ENCODE assay signal across 1 cellular context in the genomic region with DNA sequence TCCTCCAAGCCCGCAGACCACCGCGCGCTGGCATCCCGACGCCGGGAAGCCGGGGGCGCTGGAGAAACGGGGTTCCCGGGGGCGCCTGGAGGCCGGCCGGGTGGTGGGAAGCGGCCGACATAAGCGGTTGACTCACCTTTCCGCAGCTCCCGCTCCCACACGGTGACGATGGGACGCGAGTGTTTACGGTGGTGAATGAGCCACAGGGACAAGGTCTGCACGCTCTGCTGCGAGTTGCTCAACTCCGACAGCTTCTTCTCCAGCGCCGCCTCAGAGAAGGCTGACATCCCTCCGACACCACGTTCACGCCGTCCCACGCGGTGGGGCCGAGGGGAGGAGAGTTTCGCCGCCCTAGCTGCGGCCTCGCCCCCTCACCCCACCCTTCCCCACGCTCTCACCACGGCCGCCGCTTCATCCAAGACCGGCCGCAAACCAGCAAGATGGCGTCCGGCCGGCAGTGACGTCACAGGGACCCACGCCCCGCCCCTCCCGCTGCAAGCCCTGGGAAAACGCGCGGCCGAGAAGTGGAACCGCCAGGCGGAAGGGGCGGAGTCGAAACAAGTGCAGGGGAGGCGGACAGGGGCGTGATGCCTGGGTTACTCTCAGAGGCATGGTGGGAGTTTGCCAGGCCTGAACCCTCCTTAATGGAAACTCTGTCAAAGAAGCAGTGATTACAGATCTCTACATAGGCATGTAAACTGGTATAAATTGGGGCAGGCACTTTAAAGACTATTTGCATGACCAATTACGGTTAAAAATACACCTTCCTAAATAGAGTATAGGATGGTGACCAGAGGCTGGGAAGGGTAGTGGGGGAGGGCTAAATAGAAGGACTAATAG.
A peak's percentile ranks its signal among the peaks of the same experiment; 100 is the strongest.
TF ChIP-seq lines count a peak whose summit lies in the region.

A gene with protein sequence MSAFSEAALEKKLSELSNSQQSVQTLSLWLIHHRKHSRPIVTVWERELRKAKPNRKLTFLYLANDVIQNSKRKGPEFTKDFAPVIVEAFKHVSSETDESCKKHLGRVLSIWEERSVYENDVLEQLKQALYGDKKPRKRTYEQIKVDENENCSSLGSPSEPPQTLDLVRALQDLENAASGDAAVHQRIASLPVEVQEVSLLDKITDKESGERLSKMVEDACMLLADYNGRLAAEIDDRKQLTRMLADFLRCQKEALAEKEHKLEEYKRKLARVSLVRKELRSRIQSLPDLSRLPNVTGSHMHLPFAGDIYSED (minus strand): TSS at position 442 of the 840 bp plus-strand sequence. CDS start 155 bp downstream, at position 287.

TF ChIP-seq in HepG2, 621 proteins besides CTCF, POLR2A, EP300 and RAD21 (continued from another document and continues in another):
- TF ChIP-seq, protein P1, sequence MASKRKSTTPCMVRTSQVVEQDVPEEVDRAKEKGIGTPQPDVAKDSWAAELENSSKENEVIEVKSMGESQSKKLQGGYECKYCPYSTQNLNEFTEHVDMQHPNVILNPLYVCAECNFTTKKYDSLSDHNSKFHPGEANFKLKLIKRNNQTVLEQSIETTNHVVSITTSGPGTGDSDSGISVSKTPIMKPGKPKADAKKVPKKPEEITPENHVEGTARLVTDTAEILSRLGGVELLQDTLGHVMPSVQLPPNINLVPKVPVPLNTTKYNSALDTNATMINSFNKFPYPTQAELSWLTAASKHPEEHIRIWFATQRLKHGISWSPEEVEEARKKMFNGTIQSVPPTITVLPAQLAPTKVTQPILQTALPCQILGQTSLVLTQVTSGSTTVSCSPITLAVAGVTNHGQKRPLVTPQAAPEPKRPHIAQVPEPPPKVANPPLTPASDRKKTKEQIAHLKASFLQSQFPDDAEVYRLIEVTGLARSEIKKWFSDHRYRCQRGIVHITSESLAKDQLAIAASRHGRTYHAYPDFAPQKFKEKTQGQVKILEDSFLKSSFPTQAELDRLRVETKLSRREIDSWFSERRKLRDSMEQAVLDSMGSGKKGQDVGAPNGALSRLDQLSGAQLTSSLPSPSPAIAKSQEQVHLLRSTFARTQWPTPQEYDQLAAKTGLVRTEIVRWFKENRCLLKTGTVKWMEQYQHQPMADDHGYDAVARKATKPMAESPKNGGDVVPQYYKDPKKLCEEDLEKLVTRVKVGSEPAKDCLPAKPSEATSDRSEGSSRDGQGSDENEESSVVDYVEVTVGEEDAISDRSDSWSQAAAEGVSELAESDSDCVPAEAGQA (IDR thresholded peaks at IDR 0.05; ENCODE audit: low read depth), result peak; percentile 96
- TF ChIP-seq, protein P1 (CRISPR knock-in tag; IDR thresholded peaks at IDR 0.05; ENCODE audit: borderline replicate concordance), result no peak
- TF ChIP-seq ZSCAN20 (CRISPR knock-in tag; IDR thresholded peaks at IDR 0.05; ENCODE audit: borderline replicate concordance) (0 out of 2 replicates have a peak, but pooled peaks have one; percentile 7), RELA (CRISPR knock-in tag; IDR thresholded peaks at IDR 0.05) (no peak), GATAD1 (CRISPR knock-in tag; IDR thresholded peaks at IDR 0.05) (peak; percentile 82), HDAC1 (CRISPR knock-in tag; IDR thresholded peaks at IDR 0.05) (peak; percentile 86), ZNF781 (CRISPR knock-in tag; IDR thresholded peaks at IDR 0.05; ENCODE audit: borderline replicate concordance, not compliant biosample characterization) (peak; percentile 23), CREB3 (CRISPR knock-in tag; IDR thresholded peaks at IDR 0.05) (0 out of 2 replicates have a peak, but pooled peaks have one; percentile 22), NAIF1 (CRISPR knock-in tag; IDR thresholded peaks at IDR 0.05; ENCODE audit: borderline replicate concordance) (peak; percentile 64; the same call in 1 of the 2 replicates), ZNF33B (CRISPR knock-in tag; IDR thresholded peaks at IDR 0.05) (no peak), ZNF251 (CRISPR knock-in tag; IDR thresholded peaks at IDR 0.05) (no peak), CREBL2 (CRISPR knock-in tag; IDR thresholded peaks at IDR 0.05; ENCODE audit: borderline replicate concordance) (no peak), MEF2D (CRISPR knock-in tag; IDR thresholded peaks at IDR 0.05) (peak; percentile 47; the same call in 1 of the 2 replicates), ZNF501 (CRISPR knock-in tag; IDR thresholded peaks at IDR 0.05) (peak; percentile 62; the same call in 1 of the 2 replicates), HNRNPL (IDR thresholded peaks at IDR 0.05; ENCODE audit: low read depth, low read length) (no peak), ETV6 (CRISPR knock-in tag; conservative IDR thresholded peaks at IDR 0.05) (no peak), TGIF2 (CRISPR knock-in tag; IDR thresholded peaks at IDR 0.05) (peak; percentile 61; the same call in 1 of the 2 replicates), HCFC1 (IDR thresholded peaks at IDR 0.05; ENCODE audit: low read depth, low read length) (peak; percentile 36; the same call in 1 of the 2 replicates), HES4 (CRISPR knock-in tag; IDR thresholded peaks at IDR 0.05; ENCODE audit: borderline replicate concordance) (peak; percentile 90), ZBTB1 (CRISPR knock-in tag; IDR thresholded peaks at IDR 0.05; ENCODE audit: borderline replicate concordance) (no peak), ZNF12 (CRISPR knock-in tag; IDR thresholded peaks at IDR 0.05) (no peak), TRIM24 (CRISPR knock-in tag; IDR thresholded peaks at IDR 0.05) (no peak), ZNF274 (CRISPR knock-in tag; IDR thresholded peaks at IDR 0.05) (peak; percentile 70; the same call in 1 of the 2 replicates), GMEB1 (CRISPR knock-in tag; IDR thresholded peaks at IDR 0.05; ENCODE audit: borderline replicate concordance) (peak; percentile 75; the same call in 1 of the 2 replicates), ZNF138 (CRISPR knock-in tag; IDR thresholded peaks at IDR 0.05; ENCODE audit: low read depth) (no peak), ZFP36L1 (CRISPR knock-in tag; IDR thresholded peaks at IDR 0.05) (0 out of 2 replicates have a peak, but pooled peaks have one; percentile 35), TMF1 (CRISPR knock-in tag; IDR thresholded peaks at IDR 0.05; ENCODE audit: low read depth) (no peak), MIER2 (CRISPR knock-in tag; IDR thresholded peaks at IDR 0.05) (no peak), ELF3 (CRISPR knock-in tag; IDR thresholded peaks at IDR 0.05) (no peak), ZIK1 (CRISPR knock-in tag; IDR thresholded peaks at IDR 0.05; ENCODE audit: borderline replicate concordance, low read depth) (0 out of 2 replicates have a peak, but pooled peaks have one; percentile 55), ZNF704 (CRISPR knock-in tag; IDR thresholded peaks at IDR 0.05; ENCODE audit: borderline replicate concordance) (no peak), NFATC3 (CRISPR knock-in tag; IDR thresholded peaks at IDR 0.05) (peak; percentile 60), ZBTB20 (CRISPR knock-in tag; IDR thresholded peaks at IDR 0.05; ENCODE audit: borderline replicate concordance, low read depth) (no peak), ZNF615 (CRISPR knock-in tag; IDR thresholded peaks at IDR 0.05; ENCODE audit: borderline replicate concordance) (no peak), CCDC6 (CRISPR knock-in tag; IDR thresholded peaks at IDR 0.05) (peak; percentile 54; the same call in 1 of the 2 replicates), ZNF572 (CRISPR knock-in tag; IDR thresholded peaks at IDR 0.05) (peak; percentile 78; the same call in 1 of the 2 replicates), TBX2 (CRISPR knock-in tag; IDR thresholded peaks at IDR 0.05; ENCODE audit: borderline replicate concordance) (peak; percentile 54; the same call in 1 of the 2 replicates)
- TF ChIP-seq, protein P2, sequence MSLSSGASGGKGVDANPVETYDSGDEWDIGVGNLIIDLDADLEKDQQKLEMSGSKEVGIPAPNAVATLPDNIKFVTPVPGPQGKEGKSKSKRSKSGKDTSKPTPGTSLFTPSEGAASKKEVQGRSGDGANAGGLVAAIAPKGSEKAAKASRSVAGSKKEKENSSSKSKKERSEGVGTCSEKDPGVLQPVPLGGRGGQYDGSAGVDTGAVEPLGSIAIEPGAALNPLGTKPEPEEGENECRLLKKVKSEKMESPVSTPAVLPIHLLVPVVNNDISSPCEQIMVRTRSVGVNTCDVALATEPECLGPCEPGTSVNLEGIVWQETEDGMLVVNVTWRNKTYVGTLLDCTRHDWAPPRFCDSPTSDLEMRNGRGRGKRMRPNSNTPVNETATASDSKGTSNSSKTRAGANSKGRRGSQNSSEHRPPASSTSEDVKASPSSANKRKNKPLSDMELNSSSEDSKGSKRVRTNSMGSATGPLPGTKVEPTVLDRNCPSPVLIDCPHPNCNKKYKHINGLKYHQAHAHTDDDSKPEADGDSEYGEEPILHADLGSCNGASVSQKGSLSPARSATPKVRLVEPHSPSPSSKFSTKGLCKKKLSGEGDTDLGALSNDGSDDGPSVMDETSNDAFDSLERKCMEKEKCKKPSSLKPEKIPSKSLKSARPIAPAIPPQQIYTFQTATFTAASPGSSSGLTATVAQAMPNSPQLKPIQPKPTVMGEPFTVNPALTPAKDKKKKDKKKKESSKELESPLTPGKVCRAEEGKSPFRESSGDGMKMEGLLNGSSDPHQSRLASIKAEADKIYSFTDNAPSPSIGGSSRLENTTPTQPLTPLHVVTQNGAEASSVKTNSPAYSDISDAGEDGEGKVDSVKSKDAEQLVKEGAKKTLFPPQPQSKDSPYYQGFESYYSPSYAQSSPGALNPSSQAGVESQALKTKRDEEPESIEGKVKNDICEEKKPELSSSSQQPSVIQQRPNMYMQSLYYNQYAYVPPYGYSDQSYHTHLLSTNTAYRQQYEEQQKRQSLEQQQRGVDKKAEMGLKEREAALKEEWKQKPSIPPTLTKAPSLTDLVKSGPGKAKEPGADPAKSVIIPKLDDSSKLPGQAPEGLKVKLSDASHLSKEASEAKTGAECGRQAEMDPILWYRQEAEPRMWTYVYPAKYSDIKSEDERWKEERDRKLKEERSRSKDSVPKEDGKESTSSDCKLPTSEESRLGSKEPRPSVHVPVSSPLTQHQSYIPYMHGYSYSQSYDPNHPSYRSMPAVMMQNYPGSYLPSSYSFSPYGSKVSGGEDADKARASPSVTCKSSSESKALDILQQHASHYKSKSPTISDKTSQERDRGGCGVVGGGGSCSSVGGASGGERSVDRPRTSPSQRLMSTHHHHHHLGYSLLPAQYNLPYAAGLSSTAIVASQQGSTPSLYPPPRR (CRISPR knock-in tag; IDR thresholded peaks at IDR 0.05; ENCODE audit: borderline replicate concordance), result no peak
- TF ChIP-seq, protein P3, sequence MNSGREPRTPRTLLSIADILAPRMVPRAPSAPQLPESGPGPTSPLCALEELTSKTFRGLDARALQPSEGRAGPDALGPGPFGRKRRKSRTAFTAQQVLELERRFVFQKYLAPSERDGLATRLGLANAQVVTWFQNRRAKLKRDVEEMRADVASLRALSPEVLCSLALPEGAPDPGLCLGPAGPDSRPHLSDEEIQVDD (CRISPR knock-in tag; IDR thresholded peaks at IDR 0.05; ENCODE audit: borderline replicate concordance), result 0 out of 2 replicates have a peak, but pooled peaks have one; percentile 27
- TF ChIP-seq, protein P4, sequence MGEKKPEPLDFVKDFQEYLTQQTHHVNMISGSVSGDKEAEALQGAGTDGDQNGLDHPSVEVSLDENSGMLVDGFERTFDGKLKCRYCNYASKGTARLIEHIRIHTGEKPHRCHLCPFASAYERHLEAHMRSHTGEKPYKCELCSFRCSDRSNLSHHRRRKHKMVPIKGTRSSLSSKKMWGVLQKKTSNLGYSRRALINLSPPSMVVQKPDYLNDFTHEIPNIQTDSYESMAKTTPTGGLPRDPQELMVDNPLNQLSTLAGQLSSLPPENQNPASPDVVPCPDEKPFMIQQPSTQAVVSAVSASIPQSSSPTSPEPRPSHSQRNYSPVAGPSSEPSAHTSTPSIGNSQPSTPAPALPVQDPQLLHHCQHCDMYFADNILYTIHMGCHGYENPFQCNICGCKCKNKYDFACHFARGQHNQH (CRISPR knock-in tag; IDR thresholded peaks at IDR 0.05), result peak; percentile 74; the same call in 1 of the 2 replicates
